8 cellular contexts compared by ENCODE assay signal in genomic region chr5:441996-442334, GRCh38. TPM values are rescaled to one million over a fixed set of nuclear protein-coding genes. Genes with fewer than 3 reads are reported as not detected.
DNase-seq lines count a peak whose midpoint lies in the region; ATAC-seq and TF ChIP-seq lines count a peak whose summit lies in the region.

No MANE protein-coding gene starts in this region.

- POLR2A ChIA-PET in activated CD4-positive, alpha-beta T cell treated with anti-CD3 and anti-CD28 coated beads, Interleukin-2, amount 10 ng/mL, durations not matched to agents 7 days and 5 days (lab: Charles Lee): no interaction called here

- peaks cover 10% of the 10 kb centered on the region for H3K36me3 Mint-ChIP-seq in activated CD4-positive, alpha-beta T cell treated with anti-CD3 and anti-CD28 coated beads, Interleukin-2, amount 10 ng/mL, durations not matched to agents 7 days and 5 days (ENCODE audit: low read depth)
- peaks cover 22% of the 10 kb centered on the region for H3K36me3 Mint-ChIP-seq in activated naive CD8-positive, alpha-beta T cell treated with anti-CD3 and anti-CD28 coated beads for 36 hours

- ATAC-seq in thoracic aorta (ENCODE audit: insufficient number of reproducible peaks, low FRiP score, low read depth) (no peak), GM19328 (IDR thresholded peaks at IDR 0.05; ENCODE audit: unreplicated experiment) (no peak), GM21737 (IDR thresholded peaks at IDR 0.05; ENCODE audit: unreplicated experiment) (no peak)

- no peaks in the 10 kb centered on the region for H3K9me3 ChIP-seq in thoracic aorta

- peak overlapping the region; percentile 99 for H3K4me3 ChIP-seq in thoracic aorta

- DNase-seq in activated CD4-positive, alpha-beta T cell treated with anti-CD3 and anti-CD28 coated beads, Interleukin-2, amount 10 ng/mL, durations not matched to agents 7 days and 5 days: no peak
- DNase-seq in activated CD4-positive, alpha-beta T cell treated with anti-CD3 and anti-CD28 coated beads for 4 hours: no peak
- DNase-seq in activated naive CD8-positive, alpha-beta T cell treated with anti-CD3 and anti-CD28 coated beads for 36 hours: no peak
- DNase-seq in thoracic aorta (ENCODE audit: low spot score): no peak
- DNase-seq in COLO829 (ENCODE audit: low spot score): no peak

- peaks cover 11 to 19% of the 10 kb centered on the region in 2 donors for H3K4me1 ChIP-seq in thoracic aorta (ENCODE audit: control insufficient read depth in 1 of 2, low read depth in 2 of 2)

- H3K36me3 ChIP-seq in thoracic aorta: peaks cover 1% of the 10 kb centered on the region

- CTCF ChIA-PET in activated CD4-positive, alpha-beta T cell treated with anti-CD3 and anti-CD28 coated beads, Interleukin-2, amount 10 ng/mL, durations not matched to agents 7 days and 5 days (lab: Charles Lee): interaction anchor here (0.6 kb wide), 1 partner anchor 49 kb away, joined by 3 read pairs; no protein-coding TSS in a partner anchor

- no peak for TF ChIP-seq CTCF in thoracic aorta (IDR thresholded peaks at IDR 0.05)

- H3K27me3 ChIP-seq in layer of hippocampus (ENCODE audit: control insufficient read depth, insufficient read depth, low read length) (no peaks in the 10 kb centered on the region), thoracic aorta (replicated peaks; ENCODE audit: insufficient read depth) (no peaks in the 10 kb centered on the region)

- peak overlapping the region; percentile 94 for H3K4me3 Mint-ChIP-seq in activated CD4-positive, alpha-beta T cell treated with anti-CD3 and anti-CD28 coated beads, Interleukin-2, amount 10 ng/mL, durations not matched to agents 7 days and 5 days
- peak overlapping the region; percentile 99 for H3K4me3 Mint-ChIP-seq in activated naive CD8-positive, alpha-beta T cell treated with anti-CD3 and anti-CD28 coated beads for 36 hours

- H3K27me3 Mint-ChIP-seq in activated CD4-positive, alpha-beta T cell treated with anti-CD3 and anti-CD28 coated beads, Interleukin-2, amount 10 ng/mL, durations not matched to agents 7 days and 5 days: no peaks in the 10 kb centered on the region
- H3K27me3 Mint-ChIP-seq in activated naive CD8-positive, alpha-beta T cell treated with anti-CD3 and anti-CD28 coated beads for 36 hours: no peaks in the 10 kb centered on the region

- peaks cover 46% of the 10 kb centered on the region for H3K4me1 Mint-ChIP-seq in activated CD4-positive, alpha-beta T cell treated with anti-CD3 and anti-CD28 coated beads, Interleukin-2, amount 10 ng/mL, durations not matched to agents 7 days and 5 days
- H3K4me1 Mint-ChIP-seq in activated naive CD8-positive, alpha-beta T cell treated with anti-CD3 and anti-CD28 coated beads for 36 hours: peaks cover 32% of the 10 kb centered on the region

- peak overlapping the region; percentile 62 for H3K27ac Mint-ChIP-seq in activated CD4-positive, alpha-beta T cell treated with anti-CD3 and anti-CD28 coated beads, Interleukin-2, amount 10 ng/mL, durations not matched to agents 7 days and 5 days
- peak overlapping the region; percentile 96 for H3K27ac Mint-ChIP-seq in activated naive CD8-positive, alpha-beta T cell treated with anti-CD3 and anti-CD28 coated beads for 36 hours

- no peaks in the 10 kb centered on the region for H3K9me3 Mint-ChIP-seq in activated CD4-positive, alpha-beta T cell treated with anti-CD3 and anti-CD28 coated beads, Interleukin-2, amount 10 ng/mL, durations not matched to agents 7 days and 5 days
- no peaks in the 10 kb centered on the region for H3K9me3 Mint-ChIP-seq in activated naive CD8-positive, alpha-beta T cell treated with anti-CD3 and anti-CD28 coated beads for 36 hours

- peak overlapping the region; percentile 50 for H3K27ac ChIP-seq in layer of hippocampus (ENCODE audit: low read depth, low read length)
- H3K27ac ChIP-seq in thoracic aorta: no peak overlapping the region

RNA-seq across cellular contexts. Expression of gene EXOC3, which starts 1.0 kb away (rescaled TPM):
- total RNA-seq in activated CD4-positive, alpha-beta T cell treated with anti-CD3 and anti-CD28 coated beads, Interleukin-2, amount 10 ng/mL, durations not matched to agents 7 days and 5 days: 10 to 100 TPM; 65.5 to 79.0 TPM
- total RNA-seq in activated naive CD8-positive, alpha-beta T cell treated with anti-CD3 and anti-CD28 coated beads for 36 hours: 10 to 100 TPM; 58.2 to 61.2 TPM
- 10 to 100 TPM; 34.5 to 79.7 TPM for total RNA-seq in thoracic aorta
